In the genomic region with DNA sequence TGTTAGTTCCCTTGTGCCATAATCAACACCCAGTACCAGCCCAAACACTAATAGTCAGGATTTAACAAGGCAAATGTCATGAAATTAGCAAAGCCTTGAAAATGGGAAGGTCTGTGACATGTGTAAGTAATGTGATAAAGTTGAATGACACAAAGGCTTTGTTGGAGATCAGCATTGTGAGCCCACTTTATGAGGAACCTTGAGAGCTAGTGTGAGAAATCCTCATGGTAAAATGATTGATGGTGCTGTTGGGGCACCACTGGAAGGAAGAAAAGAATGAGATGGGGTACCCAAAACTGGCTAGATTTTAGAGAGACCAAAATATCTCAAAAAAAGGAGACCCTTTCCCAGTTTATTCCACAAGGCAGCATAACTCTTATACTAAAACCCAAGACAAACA, we compare ENCODE assay signal across 8 cellular contexts. TPM values are rescaled to one million over a fixed set of nuclear protein-coding genes. Genes with fewer than 3 reads are reported as not detected.
DNase-seq lines count a peak whose midpoint lies in the region; ATAC-seq, FAIRE-seq and TF ChIP-seq lines count a peak whose summit lies in the region.

No MANE protein-coding gene starts in this region.

- no peak for DNase-seq in CD14-positive monocyte (ENCODE audit: low spot score)
- DNase-seq in IMR-90, result no peak
- DNase-seq in GM12878 (ENCODE audit: low read depth, low spot score), result no peak
- DNase-seq in natural killer cell treated with Interleukin-12 subunit alpha and Interleukin-12 subunit beta and Interleukin-15 and Interleukin-18, amount 100 ng/mL, for 72 hours (ENCODE audit: low spot score), result no peak
- no peak for DNase-seq in foreskin melanocyte
- DNase-seq in HK-2 (ENCODE audit: unreplicated experiment), result no peak
- DNase-seq in stimulated activated naive CD4-positive, alpha-beta T cell treated with Interleukin-2 at 50 U/mL for 16 hours (lab: John Stamatoyannopoulos, UW), result no peak

- H3K9me1 ChIP-seq in IMR-90 (ENCODE audit: insufficient read depth, low read length), result no peaks in the 10 kb centered on the region

- H3K27ac Mint-ChIP-seq in CD14-positive monocyte, result peak overlapping the region; percentile 34 to 99 (median 97)
- H3K27ac Mint-ChIP-seq in natural killer cell treated with Interleukin-12 subunit alpha and Interleukin-12 subunit beta and Interleukin-15 and Interleukin-18, amount 100 ng/mL, for 72 hours, result peak overlapping the region; percentile 90 to 92

- no peaks in the 10 kb centered on the region for H3K9me3 Mint-ChIP-seq in CD14-positive monocyte
- no peaks in the 10 kb centered on the region for H3K9me3 Mint-ChIP-seq in natural killer cell treated with Interleukin-12 subunit alpha and Interleukin-12 subunit beta and Interleukin-15 and Interleukin-18, amount 100 ng/mL, for 72 hours

- TF ChIP-seq EP300 in GM12878 (IDR thresholded peaks at IDR 0.05; ENCODE audit: borderline replicate concordance in 1 of 2, control insufficient read depth in 1 of 2, low read depth in 2 of 2, low read length in 2 of 2), result no peak

- TF ChIP-seq CTCF in CD14-positive monocyte (IDR thresholded peaks at IDR 0.05) (no peak), IMR-90 (conservative IDR thresholded peaks at IDR 0.05; ENCODE audit: low read depth, low read length) (no peak), GM12878 (IDR thresholded peaks at IDR 0.05 in 2 of 3, conservative IDR thresholded peaks at IDR 0.05 in 1 of 3; ENCODE audit: control insufficient read depth in 2 of 3, extremely low read depth in 1 of 3, insufficient read depth in 1 of 3, low read depth in 3 of 3, low read length in 3 of 3) (no peak)

- no peaks in the 10 kb centered on the region for H4K20me1 ChIP-seq in IMR-90 (ENCODE audit: insufficient read depth, low read length)
- H4K20me1 ChIP-seq in GM12878 (ENCODE audit: control insufficient read depth, insufficient read depth), result no peaks in the 10 kb centered on the region

- no peak overlapping the region; the same call in 1 of the 2 replicates for H3K14ac ChIP-seq in IMR-90 (replicated peaks; ENCODE audit: low read depth, low read length)

- H3K27ac ChIP-seq in IMR-90 (ENCODE audit: insufficient read depth, low read length), result no peak overlapping the region
- H3K27ac ChIP-seq in GM12878 (ENCODE audit: control insufficient read depth, insufficient read depth), result no peak overlapping the region

- H3K23ac ChIP-seq in IMR-90 (ENCODE audit: low read depth, low read length), result no peak overlapping the region

- H3K4me2 ChIP-seq in IMR-90 (ENCODE audit: low read depth, low read length) (no peak overlapping the region), GM12878 (ENCODE audit: control insufficient read depth, insufficient read depth) (peak overlapping the region; percentile 5)

- no peak overlapping the region for H3K18ac ChIP-seq in IMR-90 (ENCODE audit: low read depth, low read length)

- BruUV-seq in IMR-90 (replicated peaks; lab: Mats Ljungman, UMichigan), result no TSS peak
- no TSS peak for BruUV-seq in GM12878 (replicated peaks; lab: Mats Ljungman, UMichigan)

- H3K4me3 Mint-ChIP-seq in CD14-positive monocyte, result peak overlapping the region; percentile 82 to 92
- peak overlapping the region; percentile 95 for H3K4me3 Mint-ChIP-seq in natural killer cell treated with Interleukin-12 subunit alpha and Interleukin-12 subunit beta and Interleukin-15 and Interleukin-18, amount 100 ng/mL, for 72 hours

- H2AK5ac ChIP-seq in IMR-90 (ENCODE audit: low read depth, low read length), result no peak overlapping the region

- intact Hi-C loops in CD14-positive monocyte (cut with micrococcal nuclease) (loop anchor here (1.0 to 5.0 kb wide), 3 partner anchors 21 to 112 kb away; a partner anchor contains a TSS), IMR-90 (cut with micrococcal nuclease) (loop anchor here (1.0 to 2.0 kb wide), 3 partner anchors 21 to 552 kb away; a partner anchor contains a TSS), GM12878 (cut with micrococcal nuclease; ENCODE audit: unreplicated experiment) (loop anchor here (1.0 to 10.0 kb wide), 5 partner anchors 20 to 579 kb away; a partner anchor contains a TSS)

- no peak overlapping the region for H2BK15ac ChIP-seq in IMR-90 (ENCODE audit: low read depth, low read length)

- peak overlapping the region; percentile 10; the same call in 1 of the 2 replicates for H4K5ac ChIP-seq in IMR-90 (ENCODE audit: low read depth, low read length)

- no peak overlapping the region for H4K91ac ChIP-seq in IMR-90 (ENCODE audit: insufficient read depth, low read depth, low read length)

- TF ChIP-seq RAD21 in IMR-90 (IDR thresholded peaks at IDR 0.05; ENCODE audit: low read length) (no peak), GM12878 (IDR thresholded peaks at IDR 0.05; ENCODE audit: insufficient read depth, low read depth, low read length) (no peak)

- H3K4me1 ChIP-seq in IMR-90 (ENCODE audit: control insufficient read depth, insufficient read depth, low read length), result no peaks in the 10 kb centered on the region; the same call in 1 of the 2 replicates
- no peaks in the 10 kb centered on the region for H3K4me1 ChIP-seq in GM12878 (ENCODE audit: control insufficient read depth, insufficient read depth, low read length)

- H2BK5ac ChIP-seq in IMR-90 (ENCODE audit: low read depth, low read length, poor library complexity, severe bottlenecking), result no peak overlapping the region

- H2BK120ac ChIP-seq in IMR-90 (ENCODE audit: low read depth, low read length), result no peak overlapping the region

- no peak overlapping the region for H2AFZ ChIP-seq in IMR-90 (replicated peaks; ENCODE audit: low read length, poor library complexity)
- peak overlapping the region; percentile 90 for H2AFZ ChIP-seq in GM12878 (ENCODE audit: control insufficient read depth, low read depth, low read length)

- CTCF ChIA-PET in IMR-90 (lab: Yijun Ruan, JAX) (interaction anchor here (0.9 kb wide), 2 partner anchors 11 to 14 kb away, joined by 3 to 4 read pairs; no protein-coding TSS in a partner anchor), GM12878 (lab: Yijun Ruan, JAX) (interaction anchor here (1.1 to 1.2 kb wide), 2 partner anchors 21 to 122 kb away, joined by 3 to 4 read pairs; a partner anchor contains a TSS)

- H3K36me3 ChIP-seq in IMR-90 (ENCODE audit: control insufficient read depth, insufficient read depth, low read length) (no peaks in the 10 kb centered on the region), GM12878 (ENCODE audit: control insufficient read depth in 2 of 2, insufficient read depth in 2 of 2, low read length in 1 of 2) (no peaks in the 10 kb centered on the region)

- SMC1A ChIA-PET in GM12878 (lab: Charles Lee; ENCODE audit: uncharacterized antibody, unreplicated experiment), result interaction anchor here (1.1 to 3.4 kb wide), 4 partner anchors 21 to 124 kb away, joined by 3 to 15 read pairs (median 6); a partner anchor contains a TSS

- peaks cover 0 to 15% of the 10 kb centered on the region in 2 experiments; a peak in 2 of 4 replicates for H3K79me1 ChIP-seq in IMR-90 (ENCODE audit: low read depth in 1 of 2, low read length in 2 of 2)

- dilution Hi-C loops in IMR-90 (cut with HindIII; ENCODE audit: low sequenced_read_pairs, unreplicated experiment), result no loop called here

- no peak overlapping the region for H3K9ac ChIP-seq in IMR-90 (ENCODE audit: low read depth, low read length)
- no peak overlapping the region for H3K9ac ChIP-seq in GM12878 (ENCODE audit: control insufficient read depth, insufficient read depth, low read length)

- peak overlapping the region; percentile 30; the same call in 1 of the 2 replicates for H3K4ac ChIP-seq in IMR-90 (ENCODE audit: low read depth, low read length)

- POLR2A ChIA-PET in IMR-90 (lab: Charles Lee; ENCODE audit: unreplicated experiment) (interaction anchor here (1.2 kb wide), 1 partner anchor 21 kb away, joined by 7 read pairs; a partner anchor contains a TSS), GM12878 (lab: Charles Lee) (interaction anchor here (1.3 to 1.4 kb wide), 2 partner anchors 21 to 114 kb away, joined by 4 to 6 read pairs; a partner anchor contains a TSS)

- H2AK9ac ChIP-seq in IMR-90 (replicated peaks; ENCODE audit: low read depth, low read length, poor library complexity), result no peak overlapping the region

- no peak for TF ChIP-seq POLR2A in IMR-90 (IDR thresholded peaks at IDR 0.05; ENCODE audit: low read depth, low read length)
- TF ChIP-seq POLR2A in GM12878 (IDR thresholded peaks at IDR 0.05; ENCODE audit: low read depth, low read length), result no peak

- peak overlapping the region; percentile 53 to 65; a peak in 3 of 4 replicates for H4K8ac ChIP-seq in IMR-90 (ENCODE audit: low read depth in 2 of 2, low read length in 2 of 2)

- H3K9me3 ChIP-seq in IMR-90 (ENCODE audit: control insufficient read depth, insufficient read depth, low read length), result no peaks in the 10 kb centered on the region
- no peaks in the 10 kb centered on the region for H3K9me3 ChIP-seq in GM12878 (replicated peaks; ENCODE audit: control insufficient read depth, insufficient read depth, low read length)

- no peak overlapping the region for H3K4me3 ChIP-seq in IMR-90 (ENCODE audit: insufficient read depth, low read depth, low read length)
- H3K4me3 ChIP-seq in GM12878, result peak overlapping the region; percentile 77; the same call in 1 of the 2 replicates

- ATAC-seq in IMR-90 (ENCODE audit: low read depth) (no peak), GM12878 (no peak), HG02678 (IDR thresholded peaks at IDR 0.05; ENCODE audit: unreplicated experiment) (no peak)
- no peak for ATAC-seq in natural killer cell treated with Interleukin-12 subunit alpha and Interleukin-12 subunit beta and Interleukin-15 and Interleukin-18, amount 100 ng/mL, for 72 hours

- peaks cover 34% of the 10 kb centered on the region for H3K4me1 Mint-ChIP-seq in CD14-positive monocyte
- H3K4me1 Mint-ChIP-seq in natural killer cell treated with Interleukin-12 subunit alpha and Interleukin-12 subunit beta and Interleukin-15 and Interleukin-18, amount 100 ng/mL, for 72 hours (ENCODE audit: low read depth in 2 of 2), result peaks cover 37 to 38% of the 10 kb centered on the region in 2 donors

- H3K79me2 ChIP-seq in GM12878 (ENCODE audit: control insufficient read depth, insufficient read depth, low read length), result peaks cover 34% of the 10 kb centered on the region

- no peak overlapping the region for H3K56ac ChIP-seq in IMR-90 (ENCODE audit: extremely low read depth, insufficient read depth, low read length)

- peaks cover 0 to 1% (median 0%) of the 10 kb centered on the region in 3 donors for H3K27me3 Mint-ChIP-seq in CD14-positive monocyte (ENCODE audit: low read depth in 3 of 3)
- no peaks in the 10 kb centered on the region for H3K27me3 Mint-ChIP-seq in natural killer cell treated with Interleukin-12 subunit alpha and Interleukin-12 subunit beta and Interleukin-15 and Interleukin-18, amount 100 ng/mL, for 72 hours

- H3K27me3 ChIP-seq in IMR-90 (ENCODE audit: control insufficient read depth, insufficient read depth, low read length) (no peaks in the 10 kb centered on the region), GM12878 (replicated peaks in 1 of 2; ENCODE audit: control insufficient read depth in 2 of 2, insufficient read depth in 2 of 2, low read length in 1 of 2) (no peaks in the 10 kb centered on the region)

- in situ Hi-C loops in IMR-90 (cut with MboI; ENCODE audit: low sequenced_read_pairs) (no loop called here), GM12878 (cut with MboI) (loop anchor here (5.0 kb wide), 1 partner anchor 122 kb away; a partner anchor contains a TSS)

- RAD21 ChIA-PET in GM12878 (lab: Charles Lee; ENCODE audit: unreplicated experiment), result interaction anchor here (6.5 kb wide), 1 partner anchor 23 kb away, joined by 68 read pairs; a partner anchor contains a TSS

- no peaks in the 10 kb centered on the region for H3K36me3 Mint-ChIP-seq in CD14-positive monocyte
- no peaks in the 10 kb centered on the region for H3K36me3 Mint-ChIP-seq in natural killer cell treated with Interleukin-12 subunit alpha and Interleukin-12 subunit beta and Interleukin-15 and Interleukin-18, amount 100 ng/mL, for 72 hours

- peak; percentile 77 for FAIRE-seq in GM12878 (lab: Jason Lieb, UNC)

- no peak overlapping the region for H2BK20ac ChIP-seq in IMR-90 (ENCODE audit: low read depth, low read length)

RNA-seq across cellular contexts. Expression of a gene that starts 3.3 kb away (rescaled TPM):
- polyA plus RNA-seq in CD14-positive monocyte, result 1 to 10 TPM; 2.9 to 6.4 TPM
- total RNA-seq in IMR-90 (2012; rRNA removed), result 23.9 and 26.9 TPM in 2 replicates
- 5.3 and 5.4 TPM in 2 replicates for polyA plus RNA-seq in IMR-90 (2012; rRNA removed)
- polyA plus RNA-seq in IMR-90 (2012; cell fraction: cytosol; rRNA removed), result 1.8 TPM in 2 replicates
- polyA plus RNA-seq in IMR-90 (2012; cell fraction: nucleus; rRNA removed; ENCODE audit: low replicate concordance), result 1.8 and 5.0 TPM in 2 replicates
- 20.8 and 21.2 TPM in 2 replicates for total RNA-seq in GM12878 (2013; cell fraction: nucleolus; rRNA removed)
- 16.3 and 18.6 TPM in 2 replicates for total RNA-seq in GM12878 (2014; rRNA removed)
- 17.3 and 19.0 TPM in 2 replicates for total RNA-seq in GM12878 (2014; rRNA removed; fragmentation: Illumina TruSeq; extraction: Trizol)
- total RNA-seq in GM12878 (2021), result 13.1 and 14.5 TPM in 2 replicates
- 1.7 TPM for polyA plus RNA-seq in GM12878 (2011; ENCODE audit: low read depth)
- polyA plus RNA-seq in GM12878 (2011; rRNA removed), result 20.4 and 24.2 TPM in 2 replicates
- polyA plus RNA-seq in GM12878 (2011; cell fraction: cytosol; rRNA removed), result 12.2 and 14.1 TPM in 2 replicates
- 7.6 and 8.2 TPM in 2 replicates for polyA plus RNA-seq in GM12878 (2011; cell fraction: nucleus; rRNA removed)
- 3.2 and 5.3 TPM in 2 replicates for polyA plus RNA-seq in GM12878 (2012)
- polyA plus RNA-seq in GM12878 (2014; fragmentation: Illumina TruSeq; extraction: Trizol), result 13.9 and 16.1 TPM in 2 replicates
- polyA plus RNA-seq in GM12878 (2014; fragmentation: Nextera tagmentation; extraction: Ambion mirVana), result 1 to 10 TPM; 1.5 to 2.0 TPM
- polyA plus RNA-seq in GM12878 (2014; rRNA removed), result 7.8 and 8.8 TPM in 2 replicates
- polyA plus RNA-seq in GM12878 (2016; fragmentation: Nextera tagmentation; extraction: Ambion mirVana), result 10 to 100 TPM in 1 of 2 experiments, 1 to 10 TPM in 1; 9.6 to 10.5 TPM
- polyA minus RNA-seq in GM12878 (2011; rRNA and poly(A)+ RNA removed), result 49.2 and 64.7 TPM in 2 replicates
- 14.7 and 17.7 TPM in 2 replicates for polyA minus RNA-seq in GM12878 (2011; cell fraction: cytosol; rRNA and poly(A)+ RNA removed)
- polyA minus RNA-seq in GM12878 (2011; cell fraction: nucleus; rRNA and poly(A)+ RNA removed), result 14.6 and 22.1 TPM in 2 replicates
- 10 to 100 TPM; 21.0 to 25.2 TPM for total RNA-seq in natural killer cell treated with Interleukin-12 subunit alpha and Interleukin-12 subunit beta and Interleukin-15 and Interleukin-18, amount 100 ng/mL, for 72 hours

RNA-seq across cellular contexts. Expression of a gene that starts 21.1 kb away (rescaled TPM):
- polyA plus RNA-seq in CD14-positive monocyte, result 10 to 100 TPM; 54.5 to 54.7 TPM
- total RNA-seq in IMR-90 (2012; rRNA removed), result 107 and 115 TPM in 2 replicates
- 40.1 and 42.7 TPM in 2 replicates for polyA plus RNA-seq in IMR-90 (2012; rRNA removed)
- 8.2 and 10.4 TPM in 2 replicates for polyA plus RNA-seq in IMR-90 (2012; cell fraction: cytosol; rRNA removed)
- 4.2 and 21.9 TPM in 2 replicates for polyA plus RNA-seq in IMR-90 (2012; cell fraction: nucleus; rRNA removed; ENCODE audit: low replicate concordance)
- 21.9 and 26.4 TPM in 2 replicates for total RNA-seq in GM12878 (2013; cell fraction: nucleolus; rRNA removed)
- total RNA-seq in GM12878 (2014; rRNA removed), result 54.6 and 65.1 TPM in 2 replicates
- total RNA-seq in GM12878 (2014; rRNA removed; fragmentation: Illumina TruSeq; extraction: Trizol), result 59.6 and 63.4 TPM in 2 replicates
- total RNA-seq in GM12878 (2021), result 34.2 and 35.5 TPM in 2 replicates
- polyA plus RNA-seq in GM12878 (2011; ENCODE audit: low read depth), result 32.4 TPM
- 55.2 and 76.7 TPM in 2 replicates for polyA plus RNA-seq in GM12878 (2011; rRNA removed)
- 38.9 and 59.8 TPM in 2 replicates for polyA plus RNA-seq in GM12878 (2011; cell fraction: cytosol; rRNA removed)
- polyA plus RNA-seq in GM12878 (2011; cell fraction: nucleus; rRNA removed), result 27.6 and 32.8 TPM in 2 replicates
- 37.5 and 45.6 TPM in 2 replicates for polyA plus RNA-seq in GM12878 (2012)
- 73.8 and 95.4 TPM in 2 replicates for polyA plus RNA-seq in GM12878 (2014; fragmentation: Illumina TruSeq; extraction: Trizol)
- polyA plus RNA-seq in GM12878 (2014; fragmentation: Nextera tagmentation; extraction: Ambion mirVana), result 100 to 1,000 TPM; 112 to 159 TPM
- polyA plus RNA-seq in GM12878 (2014; rRNA removed), result 45.2 and 59.6 TPM in 2 replicates
- polyA plus RNA-seq in GM12878 (2016; fragmentation: Nextera tagmentation; extraction: Ambion mirVana), result 10 to 100 TPM; 79.9 to 89.3 TPM
- polyA minus RNA-seq in GM12878 (2011; rRNA and poly(A)+ RNA removed), result 35.3 and 55.5 TPM in 2 replicates
- 7.6 and 10.0 TPM in 2 replicates for polyA minus RNA-seq in GM12878 (2011; cell fraction: cytosol; rRNA and poly(A)+ RNA removed)
- 10.5 and 20.9 TPM in 2 replicates for polyA minus RNA-seq in GM12878 (2011; cell fraction: nucleus; rRNA and poly(A)+ RNA removed)
- total RNA-seq in natural killer cell treated with Interleukin-12 subunit alpha and Interleukin-12 subunit beta and Interleukin-15 and Interleukin-18, amount 100 ng/mL, for 72 hours, result 10 to 100 TPM; 28.2 to 35.6 TPM
